Comparison of ENCODE assay signal across 1 cellular context in genomic region chr1:37931148-37931492, GRCh38.
TF ChIP-seq lines count a peak whose summit lies in the region.

No MANE protein-coding gene starts in this region.

TF ChIP-seq in SK-N-SH, 30 proteins besides CTCF, POLR2A, EP300 and RAD21 (continued from another document):
- TF ChIP-seq PBX3 (IDR thresholded peaks at IDR 0.05) (no peak), FOSL2 (IDR thresholded peaks at IDR 0.05; ENCODE audit: borderline replicate concordance, low read depth) (no peak), USF2 (IDR thresholded peaks at IDR 0.05; ENCODE audit: borderline replicate concordance, low read depth, low read length) (no peak), MXI1 (IDR thresholded peaks at IDR 0.05; ENCODE audit: low read depth, low read length) (no peak)
